ENCODE assay signal across 16 cellular contexts in genomic region chr9:137658778-137659177, GRCh38.
"Had no signal": no experiment of that assay in that cellular context is flagged by ENCODE, and none has a peak within 500 bp of the region (broad histone marks: within the 10 kb centered on the region; RNA-seq: fewer than 3 reads in every experiment).

No MANE protein-coding gene starts in this region.

- H3K27me3 Mint-ChIP-seq: activated CD4-positive, alpha-beta T cell treated with anti-CD3 and anti-CD28 coated beads, Interleukin-2, amount 10 ng/mL, durations not matched to agents 7 days and 5 days; activated CD8-positive, alpha-beta memory T cell treated with anti-CD3 and anti-CD28 coated beads, Interleukin-2, amount 10 ng/mL, durations not matched to agents 7 days and 5 days had no signal

- H3K4me3 Mint-ChIP-seq: activated CD4-positive, alpha-beta T cell treated with anti-CD3 and anti-CD28 coated beads, Interleukin-2, amount 10 ng/mL, durations not matched to agents 7 days and 5 days; activated CD8-positive, alpha-beta memory T cell treated with anti-CD3 and anti-CD28 coated beads, Interleukin-2, amount 10 ng/mL, durations not matched to agents 7 days and 5 days; nephron had no signal

- H3K9me3 Mint-ChIP-seq: activated CD4-positive, alpha-beta T cell treated with anti-CD3 and anti-CD28 coated beads, Interleukin-2, amount 10 ng/mL, durations not matched to agents 7 days and 5 days; nephron had no signal

- H3K27ac Mint-ChIP-seq: activated CD4-positive, alpha-beta T cell treated with anti-CD3 and anti-CD28 coated beads, Interleukin-2, amount 10 ng/mL, durations not matched to agents 7 days and 5 days; activated CD8-positive, alpha-beta memory T cell treated with anti-CD3 and anti-CD28 coated beads, Interleukin-2, amount 10 ng/mL, durations not matched to agents 7 days and 5 days; nephron had no signal

- H3K4me1 ChIP-seq: colonic mucosa, psoas muscle had no signal

- H3K27me3 ChIP-seq: cardiac muscle cell, colonic mucosa, heart left ventricle, right lobe of liver had no signal

- ATAC-seq: activated CD8-positive, alpha-beta memory T cell treated with anti-CD3 and anti-CD28 coated beads, Interleukin-2, amount 10 ng/mL, durations not matched to agents 7 days and 5 days; heart left ventricle; psoas muscle; right lobe of liver had no signal

- H3K9me3 ChIP-seq: colonic mucosa, heart left ventricle, psoas muscle, right lobe of liver had no signal

- H3K4me3 ChIP-seq: cardiac muscle cell, colonic mucosa, heart left ventricle, psoas muscle, right lobe of liver had no signal

- H3K36me3 ChIP-seq: cardiac muscle cell, colonic mucosa had no signal

- H3K27ac ChIP-seq: cardiac muscle cell, colonic mucosa, heart left ventricle, psoas muscle, right lobe of liver had no signal

- DNase-seq: activated CD4-positive, alpha-beta T cell treated with anti-CD3 and anti-CD28 coated beads, Interleukin-2, amount 10 ng/mL, durations not matched to agents 7 days and 5 days; activated CD4-positive, CD25-positive, alpha-beta regulatory T cell; activated CD8-positive, alpha-beta memory T cell treated with anti-CD3 and anti-CD28 coated beads, Interleukin-2, amount 10 ng/mL, durations not matched to agents 7 days and 5 days; activated gamma-delta T cell treated with Interleukin-2 at 50 U/mL for 16 hours; activated T-cell treated with anti-CD3 and anti-CD28 coated beads, Interleukin-2, amount 50 U/mL, for 48 hours; colonic mucosa; effector CD4-positive, alpha-beta T cell; foreskin melanocyte; heart left ventricle; psoas muscle; right lobe of liver; stimulated activated CD4-positive, alpha-beta T cell treated with anti-CD3 and anti-CD28 coated beads, Interleukin-1b, Interleukin-23, amount 100 ng/mL, for 48 hours; stimulated activated naive CD4-positive, alpha-beta T cell treated with Interleukin-2 at 50 U/mL for 16 hours; SW 1271 had no signal
